ENCODE assay signal across 11 cellular contexts in the genomic region with DNA sequence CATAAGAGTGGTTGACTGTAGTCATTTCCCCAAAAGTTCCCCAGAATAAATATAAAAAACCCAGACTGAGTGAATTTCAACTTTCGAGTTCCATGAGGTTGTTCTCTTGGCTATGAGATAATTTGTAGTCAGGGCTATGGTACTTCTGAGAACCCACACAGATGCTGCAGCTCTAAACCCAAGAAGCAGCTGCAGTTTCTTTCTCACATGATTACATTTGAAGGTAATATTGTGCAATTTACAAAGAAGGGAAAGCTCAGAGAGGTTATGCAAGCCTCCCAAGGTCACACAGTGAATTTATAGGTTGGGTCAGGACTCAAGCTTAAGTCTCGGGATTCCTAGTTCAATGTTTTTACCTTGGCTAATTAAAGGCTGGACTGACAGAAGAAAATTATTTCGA. TPM values are rescaled to one million over a fixed set of nuclear protein-coding genes. Genes with fewer than 3 reads are reported as not detected.
DNase-seq lines count a peak whose midpoint lies in the region; ATAC-seq and TF ChIP-seq lines count a peak whose summit lies in the region.
"Had no signal": no experiment of that assay in that cellular context is flagged by ENCODE, and none has a peak within 500 bp of the region (broad histone marks: within the 10 kb centered on the region; RNA-seq: fewer than 3 reads in every experiment).

No MANE protein-coding gene starts in this region.

- peaks cover 42% of the 10 kb centered on the region for H3K4me1 ChIP-seq in lower lobe of right lung

- peak overlapping the region; percentile 38 to 44 for H3K4me3 Mint-ChIP-seq in CD14-positive monocyte
- H3K4me3 Mint-ChIP-seq: naive B cell had no signal

- ATAC-seq in HG02852 (IDR thresholded peaks at IDR 0.05; ENCODE audit: unreplicated experiment) (peak; percentile 63), lower lobe of right lung (peak; percentile 32 to 53), GM19035 (IDR thresholded peaks at IDR 0.05; ENCODE audit: unreplicated experiment) (no peak), GM19467 (IDR thresholded peaks at IDR 0.05; ENCODE audit: unreplicated experiment) (no peak)

- H3K27ac Mint-ChIP-seq in CD14-positive monocyte = peak overlapping the region; percentile 96 to 100 (median 98)
- H3K27ac Mint-ChIP-seq: naive B cell had no signal

- H3K4me1 Mint-ChIP-seq in CD14-positive monocyte = peaks cover 82% of the 10 kb centered on the region

- H3K9me3 ChIP-seq in lower lobe of right lung (no peaks in the 10 kb centered on the region), MG63 (no peaks in the 10 kb centered on the region)

- H3K36me3 ChIP-seq in lower lobe of right lung (no peaks in the 10 kb centered on the region), MG63 (no peaks in the 10 kb centered on the region)

- TF ChIP-seq CTCF in CD14-positive monocyte (IDR thresholded peaks at IDR 0.05) (no peak), lower lobe of right lung (IDR thresholded peaks at IDR 0.05) (no peak)

- intact Hi-C loops in CD14-positive monocyte (cut with micrococcal nuclease) = loop anchor here (5.0 kb wide), 2 partner anchors 34 to 36 kb away; no protein-coding TSS in a partner anchor
- intact Hi-C loops in lower lobe of right lung (cut with DNase I) = no loop called here

- no peaks in the 10 kb centered on the region for H3K27me3 Mint-ChIP-seq in CD14-positive monocyte (ENCODE audit: low read depth in 3 of 3)

- H3K27me3 ChIP-seq in lower lobe of right lung (ENCODE audit: low read depth) (no peaks in the 10 kb centered on the region), MG63 (no peaks in the 10 kb centered on the region)

- peaks cover 0 to 11% of the 10 kb centered on the region in 2 donors for H3K36me3 Mint-ChIP-seq in CD14-positive monocyte
- H3K36me3 Mint-ChIP-seq: naive B cell had no signal

- no peak overlapping the region for H3K4me3 ChIP-seq in lower lobe of right lung
- no peak overlapping the region for H3K4me3 ChIP-seq in MG63

- H3K27ac ChIP-seq in lower lobe of right lung = peak overlapping the region; percentile 32

- no peak for DNase-seq in CD14-positive monocyte (ENCODE audit: low spot score)
- peak; percentile 98 for DNase-seq in SIG-M5 treated with dmso at 0.1 percent for 504 hours (lab: John Stamatoyannopoulos, UW; ENCODE audit: unreplicated experiment)
- DNase-seq in lower lobe of right lung = no peak
- no peak for DNase-seq in GF-D8 (lab: John Stamatoyannopoulos, UW)
- no peak for DNase-seq in MG63
- DNase-seq: activated CD4-positive, alpha-beta T cell treated with anti-CD3 and anti-CD28 coated beads, Interleukin-2, amount 50 U/mL, for 48 hours; naive B cell; NCI-H2029 treated with DMSO at 0.1 percent for 48 hours had no signal

- peaks cover 0 to 3% (median 0%) of the 10 kb centered on the region in 7 donors for H3K9me3 Mint-ChIP-seq in CD14-positive monocyte
- H3K9me3 Mint-ChIP-seq: naive B cell had no signal

RNA-seq across cellular contexts. Expression of a gene that starts 29.7 kb away (rescaled TPM):
- 10 to 100 TPM; 26.0 to 48.9 TPM for polyA plus RNA-seq in CD14-positive monocyte
- 99.7 TPM for total RNA-seq in lower lobe of right lung
- not detected in 2 replicates for total RNA-seq in MG63 (2014; rRNA removed; shearing (Covaris generic); ENCODE audit: low replicate concordance)

Comparison
In these comparisons a context has a peak if more than half of its experiments do, and no peak if none do; other contexts are left out.
1. ATAC-seq: peak in HG02852 (single experiment) and lower lobe of right lung (2 of 2); none in GM19035 (single experiment) and GM19467 (single experiment).
2. RNA of a gene that starts 29.7 kb away (total RNA-seq): 99.7 TPM in lower lobe of right lung (single experiment); not detected in MG63; every median in the first group is over 100 times any median in the second.